1 cellular context compared by ENCODE assay signal in the genomic region with DNA sequence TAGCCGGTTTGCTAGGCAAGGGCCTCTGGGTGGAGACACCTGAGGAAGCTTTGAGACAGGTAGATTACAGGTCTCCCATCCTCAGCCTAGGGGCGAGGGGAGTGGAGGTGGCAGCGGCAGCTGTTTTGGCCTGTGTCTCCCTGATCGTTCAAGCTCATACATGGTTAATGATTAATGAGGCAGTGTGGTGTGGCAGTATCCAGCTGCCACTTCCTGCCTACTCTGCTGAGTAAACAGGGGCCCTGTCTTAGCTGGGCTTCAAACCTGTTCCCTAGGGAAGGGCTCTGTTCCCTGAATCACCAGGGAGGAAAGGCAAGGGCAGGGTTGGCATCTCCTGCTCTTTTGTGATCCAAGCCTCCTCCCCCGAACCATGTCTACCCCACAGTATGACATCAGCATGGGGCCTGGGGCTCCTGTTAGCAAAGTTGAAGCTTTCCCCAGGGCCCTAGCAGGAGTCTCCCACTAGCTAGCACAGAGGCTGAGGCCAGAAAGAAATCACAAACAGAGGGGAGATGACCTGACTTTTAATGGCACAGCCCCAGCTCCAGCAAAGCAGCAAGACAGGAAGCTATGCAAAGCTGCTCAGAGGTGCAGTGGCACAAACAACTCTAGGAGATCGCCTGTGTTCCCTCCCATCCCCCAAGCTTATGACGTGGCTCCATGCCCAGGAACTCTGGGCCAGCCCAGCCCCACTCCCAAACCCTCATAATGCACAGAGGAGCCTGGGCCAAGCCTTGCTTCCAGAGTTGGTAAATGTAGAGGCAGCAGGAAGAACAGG.
TF ChIP-seq lines count a peak whose summit lies in the region.

No MANE protein-coding gene starts in this region.

TF ChIP-seq in SK-N-SH, 30 proteins besides CTCF, POLR2A, EP300 and RAD21:
- TF ChIP-seq FOXJ3 (CRISPR knock-in tag; IDR thresholded peaks at IDR 0.05): no peak
- 0 out of 2 replicates have a peak, but pooled peaks have one; percentile 8 for TF ChIP-seq MAX (IDR thresholded peaks at IDR 0.05; ENCODE audit: low read depth)
